ENCODE assay signal across 25 cellular contexts in genomic region chr21:32182449-32182848, GRCh38.
"Had no signal": no experiment of that assay in that cellular context is flagged by ENCODE, and none has a peak within 500 bp of the region (broad histone marks: within the 10 kb centered on the region; RNA-seq: fewer than 3 reads in every experiment).

No MANE protein-coding gene starts in this region.

- H3K4me2 ChIP-seq: hepatocyte had no signal

- H3K27ac Mint-ChIP-seq: mesothelial cell of epicardium; naive thymus-derived CD4-positive, alpha-beta T cell; natural killer cell treated with Interleukin-12 subunit alpha and Interleukin-12 subunit beta and Interleukin-15 and Interleukin-18, amount 100 ng/mL, for 72 hours; progenitor cell of endocrine pancreas; stimulated activated effector memory CD8-positive, alpha-beta T cell treated with anti-CD3 and anti-CD28 coated beads, Interleukin-12 subunit alpha, Interleukin-12 subunit beta, amount 100 ng/mL, for 72 hours; stimulated activated naive CD8-positive, alpha-beta T cell treated with anti-CD3 and anti-CD28 coated beads, Interleukin-15, amount 100 ng/mL, for 72 hours; type B pancreatic cell had no signal

- DNase-seq: heart right ventricle; left colon; left lung; lower lobe of right lung; mesendoderm; naive thymus-derived CD4-positive, alpha-beta T cell; ovary; right lobe of liver; stimulated activated CD4-positive, alpha-beta T cell treated with anti-CD3 and anti-CD28 coated beads, Interleukin-12 subunit alpha, Interleukin-12 subunit beta, amount 100 ng/mL, for 4 hours; stimulated activated CD4-positive, alpha-beta T cell treated with anti-CD3 and anti-CD28 coated beads, Interleukin-15, amount 100 ng/mL, for 24 hours; stimulated activated CD4-positive, alpha-beta T cell treated with anti-CD3 and anti-CD28 coated beads, Interleukin-2, amount 100 ng/mL, for 24 hours; stimulated activated CD4-positive, alpha-beta T cell treated with anti-CD3 and anti-CD28 coated beads, Interleukin-4, amount 100 ng/mL, for 24 hours; stimulated activated naive CD4-positive, alpha-beta T cell treated with Interleukin-2 at 50 U/mL for 16 hours; stimulated activated naive CD8-positive, alpha-beta T cell treated with anti-CD3 and anti-CD28 coated beads, Interleukin-15, amount 100 ng/mL, for 72 hours; substantia nigra; uterus had no signal

- H3K79me2 ChIP-seq: hepatocyte had no signal

- H3K4me1 ChIP-seq: left lung, lower lobe of right lung, right atrium auricular region, right lobe of liver, tibial nerve, uterus had no signal

- H3K4me3 Mint-ChIP-seq: mesothelial cell of epicardium; naive thymus-derived CD4-positive, alpha-beta T cell; natural killer cell treated with Interleukin-12 subunit alpha and Interleukin-12 subunit beta and Interleukin-15 and Interleukin-18, amount 100 ng/mL, for 72 hours; stimulated activated effector memory CD8-positive, alpha-beta T cell treated with anti-CD3 and anti-CD28 coated beads, Interleukin-12 subunit alpha, Interleukin-12 subunit beta, amount 100 ng/mL, for 72 hours; stimulated activated naive CD8-positive, alpha-beta T cell treated with anti-CD3 and anti-CD28 coated beads, Interleukin-15, amount 100 ng/mL, for 72 hours; type B pancreatic cell had no signal

- H3K36me3 ChIP-seq: heart right ventricle, left lung, lower lobe of right lung, ovary, right atrium auricular region, right lobe of liver, tibial nerve, uterus had no signal

- H3K27me3 ChIP-seq: heart right ventricle, hepatocyte, left lung, ovary, right atrium auricular region, right lobe of liver, tibial nerve, uterus had no signal

- H2AFZ ChIP-seq: hepatocyte had no signal

- H3K9me3 ChIP-seq: left lung, lower lobe of right lung, ovary, right atrium auricular region, right lobe of liver, tibial nerve, uterus had no signal

- H3K4me1 Mint-ChIP-seq: stimulated activated effector memory CD8-positive, alpha-beta T cell treated with anti-CD3 and anti-CD28 coated beads, Interleukin-12 subunit alpha, Interleukin-12 subunit beta, amount 100 ng/mL, for 72 hours; stimulated activated naive CD8-positive, alpha-beta T cell treated with anti-CD3 and anti-CD28 coated beads, Interleukin-15, amount 100 ng/mL, for 72 hours had no signal

- H3K4me3 ChIP-seq: heart right ventricle, hepatocyte, left lung, lower lobe of right lung, ovary, right atrium auricular region, right lobe of liver, skin epidermis, tibial nerve, uterus had no signal

- H3K27ac ChIP-seq: hepatocyte, left lung, lower lobe of right lung, ovary, right lobe of liver, skin epidermis, tibial nerve, uterus had no signal

- H3K36me3 Mint-ChIP-seq: mesothelial cell of epicardium; naive thymus-derived CD4-positive, alpha-beta T cell; natural killer cell treated with Interleukin-12 subunit alpha and Interleukin-12 subunit beta and Interleukin-15 and Interleukin-18, amount 100 ng/mL, for 72 hours; stimulated activated effector memory CD8-positive, alpha-beta T cell treated with anti-CD3 and anti-CD28 coated beads, Interleukin-12 subunit alpha, Interleukin-12 subunit beta, amount 100 ng/mL, for 72 hours; type B pancreatic cell had no signal

- H3K9me3 Mint-ChIP-seq: mesothelial cell of epicardium; natural killer cell treated with Interleukin-12 subunit alpha and Interleukin-12 subunit beta and Interleukin-15 and Interleukin-18, amount 100 ng/mL, for 72 hours; stimulated activated effector memory CD8-positive, alpha-beta T cell treated with anti-CD3 and anti-CD28 coated beads, Interleukin-12 subunit alpha, Interleukin-12 subunit beta, amount 100 ng/mL, for 72 hours; stimulated activated naive CD8-positive, alpha-beta T cell treated with anti-CD3 and anti-CD28 coated beads, Interleukin-15, amount 100 ng/mL, for 72 hours had no signal
